ENCODE assay signal across 1 cellular context in genomic region chr6:150617062-150617461, GRCh38.
A peak's percentile ranks its signal among the peaks of the same experiment; 100 is the strongest.
TF ChIP-seq lines count a peak whose summit lies in the region.

No MANE protein-coding gene starts in this region.

TF ChIP-seq in endothelial cell of umbilical vein, 7 proteins besides CTCF, POLR2A, EP300 and RAD21:
- no peak for TF ChIP-seq MYC (IDR thresholded peaks at IDR 0.05; ENCODE audit: low read depth, low read length)
- TF ChIP-seq JUN (IDR thresholded peaks at IDR 0.05; ENCODE audit: borderline replicate concordance, insufficient read depth, insufficient read length, low read depth): peak; percentile 2
- no peak for TF ChIP-seq GATA2 (IDR thresholded peaks at IDR 0.05; ENCODE audit: insufficient read depth, insufficient read length, low read depth, low read length)
- TF ChIP-seq EZH2 (IDR thresholded peaks at IDR 0.05; ENCODE audit: borderline replicate concordance, low read depth, low read length, severe bottlenecking): no peak
- TF ChIP-seq MAX (IDR thresholded peaks at IDR 0.05; ENCODE audit: insufficient read depth, insufficient read length): no peak
